Comparison of ENCODE assay signal across 19 cellular contexts in genomic region chr4:91256751-91257150, GRCh38.
DNase-seq lines count a peak whose midpoint lies in the region; ATAC-seq, FAIRE-seq and TF ChIP-seq lines count a peak whose summit lies in the region.
"Had no signal": no experiment of that assay in that cellular context is flagged by ENCODE, and none has a peak within 500 bp of the region (broad histone marks: within the 10 kb centered on the region; RNA-seq: fewer than 3 reads in every experiment).

No MANE protein-coding gene starts in this region.

- no peak overlapping the region for H3K56ac ChIP-seq in H1 (replicated peaks; ENCODE audit: insufficient read length, low read depth, low read length)

- H4K91ac ChIP-seq in H1 (replicated peaks; ENCODE audit: insufficient read length, low read length) = no peak overlapping the region

- intact Hi-C loops in Calu3 (cut with micrococcal nuclease; ENCODE audit: unreplicated experiment) = loop anchor here (5.0 kb wide), 1 partner anchor 101 kb away; no protein-coding TSS in a partner anchor
- intact Hi-C loops in breast epithelium (cut with DNase I; ENCODE audit: low total_unique reads) = no loop called here

- H4K8ac ChIP-seq in H1 (ENCODE audit: extremely low read depth, insufficient read depth, low read length) = no peak overlapping the region

- H2BK20ac ChIP-seq in H1 (ENCODE audit: low read length) = no peak overlapping the region

- DNase-seq in Calu3 = no peak
- DNase-seq in H1 (ENCODE audit: low read depth in 1 of 2, low spot score in 2 of 2) = no peak
- DNase-seq in HK-2 (ENCODE audit: unreplicated experiment) = no peak
- no peak for DNase-seq in breast epithelium (ENCODE audit: low spot score in 2 of 2)
- DNase-seq: CD4-positive, CD25-positive, alpha-beta regulatory T cell; CD8-positive, alpha-beta T cell; DMS79 treated with DMSO at 0.1 percent for 48 hours; GF-D8 had no signal

- H3K4me2 ChIP-seq in H1 (ENCODE audit: insufficient read depth in 1 of 2, low read depth in 2 of 2, low read length in 2 of 2) = no peak overlapping the region
- H3K4me2 ChIP-seq: BLaER1 had no signal

- H3K9me3 Mint-ChIP-seq in Calu3 (ENCODE audit: low read depth, unreplicated experiment) = no peaks in the 10 kb centered on the region

- no peak overlapping the region for H3K14ac ChIP-seq in H1 (ENCODE audit: insufficient read length)

- 71% methylated on average over 1 of the region's 1 CpG; no CpG with 5 or more reads in 1 of the 2 experiments for WGBS in H1 (ENCODE audit: extremely low coverage in 1 of 2, insufficient coverage in 1 of 2, insufficient read length in 1 of 2, insufficient replicate concordance in 2 of 2, low coverage in 1 of 2, low lambda C conversion rate in 2 of 2, missing lambda C conversion rate in 1 of 2), 2 experiments

- H4K5ac ChIP-seq in H1 (ENCODE audit: insufficient read length, low read depth, low read length) = peak overlapping the region; percentile 44

- H3K9me3 ChIP-seq in HUES48 (ENCODE audit: control insufficient read depth, insufficient read depth, low read length) (peaks cover 21% of the 10 kb centered on the region), H1 (ENCODE audit: insufficient read depth in 2 of 2, low read depth in 1 of 2, low read length in 1 of 2) (peaks cover 0 to 9% of the 10 kb centered on the region in 2 experiments; a peak in 3 of 4 replicates), breast epithelium (no peaks in the 10 kb centered on the region)

- FAIRE-seq in H1 (lab: Jason Lieb, UNC) = no peak
- FAIRE-seq: A204.1, GM12891, GM18507 had no signal

- no TSS peak for BruUV-seq in Calu3 (replicated peaks; lab: Mats Ljungman, UMichigan)

- H3K27me3 ChIP-seq in HUES48 (ENCODE audit: control insufficient read depth, insufficient read depth, low read length) (no peaks in the 10 kb centered on the region), H1 (replicated peaks in 1 of 4; ENCODE audit: control insufficient read depth in 3 of 4, extremely low read depth in 1 of 4, insufficient read depth in 3 of 4, low read length in 3 of 4) (no peaks in the 10 kb centered on the region), breast epithelium (no peaks in the 10 kb centered on the region)
- H3K27me3 ChIP-seq: BLaER1 had no signal

- H3K27ac ChIP-seq in HUES48 (ENCODE audit: low read depth, low read length) = peak overlapping the region; percentile 73
- H3K27ac ChIP-seq in H1 (ENCODE audit: low read depth, low read length) = no peak overlapping the region
- no peak overlapping the region for H3K27ac ChIP-seq in breast epithelium
- H3K27ac ChIP-seq: 22Rv1, BLaER1, C4-2B had no signal

- no peak overlapping the region for H2BK5ac ChIP-seq in H1 (ENCODE audit: low read depth, low read length)

- TF ChIP-seq POLR2A in H1 (IDR thresholded peaks at IDR 0.05; ENCODE audit: control extremely low read depth in 1 of 2, low read depth in 2 of 2, low read length in 2 of 2) = no peak
- TF ChIP-seq POLR2A in breast epithelium (IDR thresholded peaks at IDR 0.05) = no peak

- H3K23ac ChIP-seq in H1 (ENCODE audit: insufficient read length) = no peak overlapping the region

- H3K9ac ChIP-seq in HUES48 (ENCODE audit: low read depth, low read length) (no peak overlapping the region), H1 (replicated peaks in 1 of 4; ENCODE audit: extremely low read depth in 1 of 4, low read depth in 3 of 4, low read length in 3 of 4) (no peak overlapping the region)
- H3K9ac ChIP-seq: BLaER1 had no signal

- POLR2A ChIA-PET in H1 (lab: Charles Lee; ENCODE audit: partially characterized antibody) = no interaction called here

- no peaks in the 10 kb centered on the region for H4K20me1 ChIP-seq in H1 (replicated peaks in 1 of 2; ENCODE audit: control insufficient read depth in 1 of 2, insufficient read depth in 2 of 2, low read length in 2 of 2)
- H4K20me1 ChIP-seq: BLaER1 had no signal

- H2BK12ac ChIP-seq in H1 (ENCODE audit: low read depth, low read length) = no peak overlapping the region

- H3K18ac ChIP-seq in H1 (ENCODE audit: extremely low read depth, low read length) = no peak overlapping the region

- no peak overlapping the region for H2AK5ac ChIP-seq in H1 (ENCODE audit: low read depth, low read length)

- H2BK15ac ChIP-seq in H1 (ENCODE audit: low read length) = no peak overlapping the region

- peak overlapping the region; percentile 27; the same call in 1 of the 2 replicates for H3K4me3 ChIP-seq in HUES48 (ENCODE audit: low read depth, low read length)
- H3K4me3 ChIP-seq in H1 (ENCODE audit: extremely low read depth in 1 of 4, insufficient read depth in 2 of 4, low read depth in 3 of 4, low read length in 4 of 4) = peak overlapping the region in 1 of 4 experiments; percentile 26; a peak in 1 of 8 replicates
- H3K4me3 ChIP-seq in breast epithelium = no peak overlapping the region
- H3K4me3 ChIP-seq: BLaER1 had no signal

- no peak overlapping the region for H3K4ac ChIP-seq in H1 (replicated peaks; ENCODE audit: insufficient read length, low read depth, low read length)

- H3K79me2 ChIP-seq in H1 (ENCODE audit: control insufficient read depth in 1 of 2, insufficient read depth in 2 of 2, low read length in 2 of 2) = no peaks in the 10 kb centered on the region

- H3K79me1 ChIP-seq in H1 (ENCODE audit: low read depth, low read length) = no peaks in the 10 kb centered on the region

- H3K4me1 Mint-ChIP-seq in Calu3 (ENCODE audit: low read depth, unreplicated experiment) = peaks cover 16% of the 10 kb centered on the region
- H3K4me1 Mint-ChIP-seq: B cell; CD4-positive, CD25-positive, alpha-beta regulatory T cell had no signal

- H3K27ac Mint-ChIP-seq in Calu3 (ENCODE audit: unreplicated experiment) = peak overlapping the region; percentile 40
- H3K27ac Mint-ChIP-seq: B cell; CD4-positive, CD25-positive, alpha-beta regulatory T cell; CD8-positive, alpha-beta T cell had no signal

- H2BK120ac ChIP-seq in H1 (replicated peaks; ENCODE audit: low read depth, low read length) = no peak overlapping the region

- TF ChIP-seq CTCF in Calu3 (IDR thresholded peaks at IDR 0.05; ENCODE audit: unreplicated experiment) (no peak), H1 (IDR thresholded peaks at IDR 0.05; ENCODE audit: control extremely low read depth in 1 of 3, insufficient read depth in 1 of 3, low read depth in 1 of 3, low read length in 3 of 3) (no peak), breast epithelium (IDR thresholded peaks at IDR 0.05) (no peak)

- no peak for TF ChIP-seq RAD21 in H1 (IDR thresholded peaks at IDR 0.05 in 1 of 2, conservative IDR thresholded peaks at IDR 0.05 in 1 of 2; ENCODE audit: low read depth in 2 of 2, low read length in 2 of 2)

- peaks cover 9% of the 10 kb centered on the region for H3K4me1 ChIP-seq in HUES48 (ENCODE audit: control insufficient read depth, insufficient read depth, low read length)
- H3K4me1 ChIP-seq in H1 (replicated peaks in 1 of 4; ENCODE audit: control insufficient read depth in 3 of 4, insufficient read depth in 4 of 4, low read length in 3 of 4) = no peaks in the 10 kb centered on the region; a peak in 1 of 7 replicates
- H3K4me1 ChIP-seq in breast epithelium = no peaks in the 10 kb centered on the region
- H3K4me1 ChIP-seq: BLaER1 had no signal

- H3K4me3 Mint-ChIP-seq in Calu3 (ENCODE audit: low read depth, unreplicated experiment) = no peak overlapping the region
- H3K4me3 Mint-ChIP-seq: B cell; CD4-positive, CD25-positive, alpha-beta regulatory T cell; CD8-positive, alpha-beta T cell; H9 had no signal

- CTCF ChIA-PET in Calu3 (lab: Charles Lee) = no interaction called here
- CTCF ChIA-PET in H1 (lab: Charles Lee; ENCODE audit: partially characterized antibody) = no interaction called here

- no peak overlapping the region for H2AFZ ChIP-seq in H1 (ENCODE audit: low read length)

- H3K36me3 ChIP-seq in HUES48 (ENCODE audit: control insufficient read depth, insufficient read depth, low read length) = no peaks in the 10 kb centered on the region
- peaks cover 0 to 3% (median 0%) of the 10 kb centered on the region in 4 experiments; a peak in 2 of 8 replicates for H3K36me3 ChIP-seq in H1 (ENCODE audit: control insufficient read depth in 2 of 4, insufficient read depth in 4 of 4, low read length in 3 of 4)
- no peaks in the 10 kb centered on the region for H3K36me3 ChIP-seq in breast epithelium
- H3K36me3 ChIP-seq: BLaER1 had no signal

- no peak for ATAC-seq in HG02642 (IDR thresholded peaks at IDR 0.05; ENCODE audit: poor library complexity, unreplicated experiment)
- ATAC-seq: CD8-positive, alpha-beta T cell; HCT116 had no signal

- no peaks in the 10 kb centered on the region for H3K36me3 Mint-ChIP-seq in Calu3 (ENCODE audit: insufficient read depth, unreplicated experiment)
- H3K36me3 Mint-ChIP-seq: CD4-positive, CD25-positive, alpha-beta regulatory T cell; CD8-positive, alpha-beta T cell had no signal

- H3K27me3 Mint-ChIP-seq in Calu3 (ENCODE audit: unreplicated experiment) = no peaks in the 10 kb centered on the region
- H3K27me3 Mint-ChIP-seq: B cell; CD4-positive, CD25-positive, alpha-beta regulatory T cell had no signal

- no peaks in the 10 kb centered on the region for H3K23me2 ChIP-seq in H1 (ENCODE audit: low read depth, low read length)

- no peak for TF ChIP-seq EP300 in H1 (IDR thresholded peaks at IDR 0.05; ENCODE audit: borderline replicate concordance in 1 of 2, low read depth in 2 of 2, low read length in 2 of 2)

TF ChIP-seq in H1, 55 proteins besides CTCF, POLR2A, EP300 and RAD21 (continues in another document):
- TF ChIP-seq RNF2 (IDR thresholded peaks at IDR 0.05; ENCODE audit: borderline replicate concordance, low read depth, low read length, missing control alignments, poor library complexity, severe bottlenecking) (no peak), POLR2AphosphoS5 (IDR thresholded peaks at IDR 0.05; ENCODE audit: low read depth, low read length) (no peak), SAP30 (IDR thresholded peaks at IDR 0.05; ENCODE audit: insufficient read depth, insufficient replicate concordance, low read length) (no peak), NANOG (IDR thresholded peaks at IDR 0.05; ENCODE audit: insufficient read depth, low read depth, low read length, poor library complexity, severe bottlenecking) (no peak), CREB1 (IDR thresholded peaks at IDR 0.05) (no peak), HDAC6 (IDR thresholded peaks at IDR 0.05; ENCODE audit: low read depth, low read length) (no peak), RBBP5 (IDR thresholded peaks at IDR 0.05; ENCODE audit: borderline replicate concordance, low read depth, low read length) (no peak), ZNF274 (IDR thresholded peaks at IDR 0.05; ENCODE audit: borderline replicate concordance, extremely low read depth, low read length) (no peak), TEAD4 (IDR thresholded peaks at IDR 0.05; ENCODE audit: low read depth, low read length) (no peak), GTF2F1 (IDR thresholded peaks at IDR 0.05; ENCODE audit: borderline replicate concordance, low read depth, low read length) (no peak), BRCA1 (IDR thresholded peaks at IDR 0.05; ENCODE audit: low read depth, low read length) (no peak), TAF1 (IDR thresholded peaks at IDR 0.05; ENCODE audit: low read depth, low read length) (no peak), KDM5A (IDR thresholded peaks at IDR 0.05; ENCODE audit: low read length) (no peak), CHD1 (IDR thresholded peaks at IDR 0.05; ENCODE audit: low read depth, low read length) (no peak), HDAC2 (IDR thresholded peaks at IDR 0.05; ENCODE audit: borderline replicate concordance in 1 of 2, low read depth in 2 of 2, low read length in 2 of 2) (no peak)
